Comparison of ENCODE assay signal across 15 cellular contexts in the genomic region with DNA sequence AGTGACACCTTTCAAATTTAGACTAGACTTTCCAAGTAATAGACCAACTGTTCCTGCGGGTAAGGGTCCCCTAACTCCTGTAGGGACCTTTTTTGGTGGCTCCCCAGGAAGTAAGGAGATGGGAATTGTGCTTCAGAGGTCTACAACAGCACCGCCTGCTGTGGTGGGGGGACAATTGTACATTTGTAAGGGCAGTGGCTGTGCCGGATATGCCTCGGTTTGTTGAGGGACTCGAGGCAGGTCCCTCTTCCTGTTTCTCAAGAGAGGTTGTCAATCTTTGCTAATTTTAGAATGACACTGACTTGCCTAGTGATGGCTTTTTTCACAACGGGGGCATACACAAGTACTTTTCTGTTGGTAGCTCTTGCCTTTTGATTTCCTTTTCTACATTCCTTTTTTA. TPM values are rescaled to one million over a fixed set of nuclear protein-coding genes. Genes with fewer than 3 reads are reported as not detected.
DNase-seq lines count a peak whose midpoint lies in the region; ATAC-seq and TF ChIP-seq lines count a peak whose summit lies in the region.
"Had no signal": no experiment of that assay in that cellular context is flagged by ENCODE, and none has a peak within 500 bp of the region (broad histone marks: within the 10 kb centered on the region; RNA-seq: fewer than 3 reads in every experiment).

No MANE protein-coding gene starts in this region.

- H3K4me3 Mint-ChIP-seq in stimulated activated memory B cell treated with anti-CD40 and anti-IgM and Interleukin-4, amounts not matched to agents 10 μg/mL and 1 μg/mL and 100 μg/mL, for 72 hours = no peak overlapping the region
- no peak overlapping the region for H3K4me3 Mint-ChIP-seq in HFFc6

- DNase-seq in activated CD8-positive, alpha-beta memory T cell treated with anti-CD3 and anti-CD28 coated beads for 24 hours = peak; percentile 69
- no peak for DNase-seq in activated CD8-positive, alpha-beta memory T cell treated with anti-CD3 and anti-CD28 coated beads, Interleukin-2, amount 50 U/mL, for 4 hours
- DNase-seq in HL-60 (ENCODE audit: low read depth in 1 of 2, low spot score in 1 of 2) = peak in 1 of 2 experiments; percentile 32
- peak; percentile 65 for DNase-seq in UCSD-AML1 (lab: John Stamatoyannopoulos, UW; ENCODE audit: unreplicated experiment)
- no peak for DNase-seq in iPS-NIHi7 (ENCODE audit: extremely low spot score)
- no peak for DNase-seq in occipital lobe (lab: John Stamatoyannopoulos, UW)
- no peak for DNase-seq in HFFc6
- DNase-seq: brain microvascular endothelial cell; DMS153; effector memory CD4-positive, alpha-beta T cell; left colon; NCI-H2081 treated with DMSO at 0.1 percent for 48 hours; PC-9 had no signal

- peaks cover 16% of the 10 kb centered on the region for H3K27me3 Mint-ChIP-seq in stimulated activated memory B cell treated with anti-CD40 and anti-IgM and Interleukin-4, amounts not matched to agents 10 μg/mL and 1 μg/mL and 100 μg/mL, for 72 hours
- no peaks in the 10 kb centered on the region for H3K27me3 Mint-ChIP-seq in HFFc6 (ENCODE audit: insufficient read depth)

- peak overlapping the region; percentile 24; the same call in 1 of the 2 replicates for H3K27ac ChIP-seq in HL-60 (replicated peaks)
- H3K27ac ChIP-seq: brain microvascular endothelial cell, gastroesophageal sphincter, PC-9 had no signal

- TF ChIP-seq CTCF in HL-60 (IDR thresholded peaks at IDR 0.05; ENCODE audit: insufficient read depth, low read length) = no peak
- no peak for TF ChIP-seq CTCF in HFFc6 (IDR thresholded peaks at IDR 0.05)

- no peaks in the 10 kb centered on the region for H3K36me3 Mint-ChIP-seq in stimulated activated memory B cell treated with anti-CD40 and anti-IgM and Interleukin-4, amounts not matched to agents 10 μg/mL and 1 μg/mL and 100 μg/mL, for 72 hours
- H3K36me3 Mint-ChIP-seq in HFFc6 (ENCODE audit: low read depth) = peaks cover 5% of the 10 kb centered on the region; the same call in 1 of the 2 replicates

- H3K9me3 Mint-ChIP-seq in stimulated activated memory B cell treated with anti-CD40 and anti-IgM and Interleukin-4, amounts not matched to agents 10 μg/mL and 1 μg/mL and 100 μg/mL, for 72 hours = no peaks in the 10 kb centered on the region
- H3K9me3 Mint-ChIP-seq in HFFc6 = peaks cover 6% of the 10 kb centered on the region

- H3K27me3 ChIP-seq in HL-60 (ENCODE audit: insufficient read depth, poor library complexity, severe bottlenecking) = no peaks in the 10 kb centered on the region
- H3K27me3 ChIP-seq: brain microvascular endothelial cell had no signal

- H3K4me3 ChIP-seq in HL-60 (replicated peaks; ENCODE audit: insufficient read depth, low read length) = no peak overlapping the region
- H3K4me3 ChIP-seq: gastroesophageal sphincter, PC-9 had no signal

- peaks cover 12% of the 10 kb centered on the region for H3K4me1 Mint-ChIP-seq in stimulated activated memory B cell treated with anti-CD40 and anti-IgM and Interleukin-4, amounts not matched to agents 10 μg/mL and 1 μg/mL and 100 μg/mL, for 72 hours
- H3K4me1 Mint-ChIP-seq in HFFc6 (ENCODE audit: low read depth) = peaks cover 67% of the 10 kb centered on the region

- H3K27ac Mint-ChIP-seq in stimulated activated memory B cell treated with anti-CD40 and anti-IgM and Interleukin-4, amounts not matched to agents 10 μg/mL and 1 μg/mL and 100 μg/mL, for 72 hours = no peak overlapping the region
- no peak overlapping the region for H3K27ac Mint-ChIP-seq in HFFc6

- peak; percentile 45 for ATAC-seq in stimulated activated memory B cell treated with anti-CD40 and anti-IgM and Interleukin-4, amounts not matched to agents 10 μg/mL and 1 μg/mL and 100 μg/mL, for 72 hours
- ATAC-seq: gastroesophageal sphincter, left colon had no signal

RNA-seq across cellular contexts. Expression of gene HSD17B11, which starts 15.5 kb away (rescaled TPM):
- 51.8 TPM for total RNA-seq in occipital lobe
- total RNA-seq in HFFc6 (2021; fragmentation: NEBNext Ultra II Directional; extraction: Animal tissue kit (Norgen Biotek cat#: 25700)) = 10 to 100 TPM; 14.6 to 18.7 (median 16.3) TPM

RNA-seq across cellular contexts. Expression of gene NUDT9, which starts 15.9 kb away (rescaled TPM):
- 20.9 TPM for total RNA-seq in occipital lobe
- 10 to 100 TPM; 21.3 to 28.0 (median 23.4) TPM for total RNA-seq in HFFc6 (2021; fragmentation: NEBNext Ultra II Directional; extraction: Animal tissue kit (Norgen Biotek cat#: 25700))

Comparison
In these comparisons a context has a peak if more than half of its experiments do, and no peak if none do; other contexts are left out.
1. DNase-seq: peak in activated CD8-positive, alpha-beta memory T cell treated with anti-CD3 and anti-CD28 coated beads for 24 hours (single experiment) and UCSD-AML1 (single experiment); none in activated CD8-positive, alpha-beta memory T cell treated with anti-CD3 and anti-CD28 coated beads, Interleukin-2, amount 50 U/mL, for 4 hours (single experiment), iPS-NIHi7 (single experiment), occipital lobe (single experiment) and HFFc6 (single experiment).